Comparison of ENCODE assay signal across 1 cellular context in the genomic region with DNA sequence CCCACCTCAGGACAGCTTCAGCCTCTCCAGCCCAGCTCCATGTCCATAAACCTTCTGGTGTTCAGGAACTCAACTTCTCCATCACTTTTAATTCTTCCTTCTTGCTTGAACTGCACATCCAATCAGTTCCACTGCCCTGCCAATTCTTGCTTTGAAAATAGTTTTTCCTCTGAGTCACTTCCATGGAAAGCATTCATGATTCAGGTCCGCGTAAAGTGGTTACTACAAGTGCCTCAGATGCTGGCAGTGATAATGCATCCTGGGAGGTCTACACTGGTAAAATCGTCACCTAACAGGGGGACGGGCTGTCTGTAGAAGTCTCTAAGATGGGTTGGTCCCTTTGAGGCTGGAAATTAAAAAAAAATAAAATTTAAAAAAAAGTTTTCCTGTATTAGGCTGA.
TF ChIP-seq lines count a peak whose summit lies in the region.

No MANE protein-coding gene starts in this region.

TF ChIP-seq in SK-N-SH, 30 proteins besides CTCF, POLR2A, EP300 and RAD21 (continued from another document):
- TF ChIP-seq, protein P1, sequence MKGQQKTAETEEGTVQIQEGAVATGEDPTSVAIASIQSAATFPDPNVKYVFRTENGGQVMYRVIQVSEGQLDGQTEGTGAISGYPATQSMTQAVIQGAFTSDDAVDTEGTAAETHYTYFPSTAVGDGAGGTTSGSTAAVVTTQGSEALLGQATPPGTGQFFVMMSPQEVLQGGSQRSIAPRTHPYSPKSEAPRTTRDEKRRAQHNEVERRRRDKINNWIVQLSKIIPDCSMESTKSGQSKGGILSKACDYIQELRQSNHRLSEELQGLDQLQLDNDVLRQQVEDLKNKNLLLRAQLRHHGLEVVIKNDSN (IDR thresholded peaks at IDR 0.05; ENCODE audit: borderline replicate concordance, low read depth), result no peak
- TF ChIP-seq POLR2AphosphoS5 (IDR thresholded peaks at IDR 0.05; ENCODE audit: low read depth, low read length), result peak; percentile 50; the same call in 1 of the 2 replicates
- TF ChIP-seq MXI1 (IDR thresholded peaks at IDR 0.05; ENCODE audit: low read depth, low read length), result no peak
- no peak for TF ChIP-seq SIN3A (IDR thresholded peaks at IDR 0.05; ENCODE audit: borderline replicate concordance, low read depth, low read length)
- no peak for TF ChIP-seq FOXJ3 (CRISPR knock-in tag; IDR thresholded peaks at IDR 0.05)
- TF ChIP-seq GABPA (IDR thresholded peaks at IDR 0.05; ENCODE audit: low read depth), result no peak
- TF ChIP-seq GATA2 (CRISPR knock-in tag; IDR thresholded peaks at IDR 0.05), result no peak
- no peak for TF ChIP-seq FOXM1 (IDR thresholded peaks at IDR 0.05; ENCODE audit: low read depth)
- TF ChIP-seq NRF1 (IDR thresholded peaks at IDR 0.05; ENCODE audit: low read depth, low read length), result no peak
- TF ChIP-seq, protein P2, sequence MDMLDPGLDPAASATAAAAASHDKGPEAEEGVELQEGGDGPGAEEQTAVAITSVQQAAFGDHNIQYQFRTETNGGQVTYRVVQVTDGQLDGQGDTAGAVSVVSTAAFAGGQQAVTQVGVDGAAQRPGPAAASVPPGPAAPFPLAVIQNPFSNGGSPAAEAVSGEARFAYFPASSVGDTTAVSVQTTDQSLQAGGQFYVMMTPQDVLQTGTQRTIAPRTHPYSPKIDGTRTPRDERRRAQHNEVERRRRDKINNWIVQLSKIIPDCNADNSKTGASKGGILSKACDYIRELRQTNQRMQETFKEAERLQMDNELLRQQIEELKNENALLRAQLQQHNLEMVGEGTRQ (IDR thresholded peaks at IDR 0.05; ENCODE audit: borderline replicate concordance, low read depth, low read length), result no peak
- no peak for TF ChIP-seq RFX5 (IDR thresholded peaks at IDR 0.05; ENCODE audit: low read length)
- peak; percentile 93 for TF ChIP-seq JUND (IDR thresholded peaks at IDR 0.05)
- TF ChIP-seq, protein P3, sequence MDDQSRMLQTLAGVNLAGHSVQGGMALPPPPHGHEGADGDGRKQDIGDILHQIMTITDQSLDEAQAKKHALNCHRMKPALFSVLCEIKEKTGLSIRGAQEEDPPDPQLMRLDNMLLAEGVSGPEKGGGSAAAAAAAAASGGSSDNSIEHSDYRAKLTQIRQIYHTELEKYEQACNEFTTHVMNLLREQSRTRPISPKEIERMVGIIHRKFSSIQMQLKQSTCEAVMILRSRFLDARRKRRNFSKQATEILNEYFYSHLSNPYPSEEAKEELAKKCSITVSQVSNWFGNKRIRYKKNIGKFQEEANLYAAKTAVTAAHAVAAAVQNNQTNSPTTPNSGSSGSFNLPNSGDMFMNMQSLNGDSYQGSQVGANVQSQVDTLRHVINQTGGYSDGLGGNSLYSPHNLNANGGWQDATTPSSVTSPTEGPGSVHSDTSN (IDR thresholded peaks at IDR 0.05), result peak; percentile 91
- peak; percentile 93 for TF ChIP-seq FOSL2 (IDR thresholded peaks at IDR 0.05; ENCODE audit: borderline replicate concordance, low read depth)
- TF ChIP-seq TEAD4 (IDR thresholded peaks at IDR 0.05; ENCODE audit: borderline replicate concordance, insufficient read depth), result no peak
- TF ChIP-seq TAF1 (IDR thresholded peaks at IDR 0.05; ENCODE audit: borderline replicate concordance, low read depth, low read length), result no peak
- TF ChIP-seq SMC3 (IDR thresholded peaks at IDR 0.05; ENCODE audit: low read depth, low read length), result no peak
- TF ChIP-seq EZH2phosphoT487 (IDR thresholded peaks at IDR 0.05; ENCODE audit: borderline replicate concordance, low read depth), result no peak
- peak; percentile 39; the same call in 1 of the 2 replicates for TF ChIP-seq RXRA (IDR thresholded peaks at IDR 0.05; ENCODE audit: borderline replicate concordance, low read depth)
- TF ChIP-seq MEF2A (IDR thresholded peaks at IDR 0.05; ENCODE audit: borderline replicate concordance, low read depth), result 0 out of 2 replicates have a peak, but pooled peaks have one; percentile 14
